In the genomic region with DNA sequence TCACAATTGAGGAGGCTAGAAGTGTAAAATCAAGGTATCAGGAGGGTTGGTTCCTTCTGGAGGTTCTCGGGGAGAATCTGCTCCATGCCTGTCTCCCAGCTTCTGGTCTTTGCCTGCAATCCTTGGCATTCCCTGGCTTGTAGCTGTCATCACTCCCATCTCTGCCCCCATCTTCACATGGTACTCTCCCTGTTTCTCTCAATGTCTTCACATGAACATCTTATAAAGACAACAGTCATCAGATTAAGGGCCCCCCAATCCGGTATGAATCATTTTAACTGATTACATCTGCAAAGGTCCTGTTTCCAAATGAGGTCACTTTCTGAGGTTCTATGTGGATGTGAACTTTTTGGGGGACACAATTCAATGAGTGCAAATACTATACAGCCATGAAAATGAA, we compare ENCODE assay signal across 18 cellular contexts.
DNase-seq lines count a peak whose midpoint lies in the region; ATAC-seq and TF ChIP-seq lines count a peak whose summit lies in the region.
"Had no signal": no experiment of that assay in that cellular context is flagged by ENCODE, and none has a peak within 500 bp of the region (broad histone marks: within the 10 kb centered on the region; RNA-seq: fewer than 3 reads in every experiment).

No MANE protein-coding gene starts in this region.

- H3K36me3 ChIP-seq in IMR-90 (ENCODE audit: control insufficient read depth, insufficient read depth, low read length) (no peaks in the 10 kb centered on the region), mesenchymal stem cell (ENCODE audit: control insufficient read depth in 1 of 2, insufficient read depth in 2 of 2, low read depth in 1 of 2, low read length in 2 of 2) (no peaks in the 10 kb centered on the region)
- H3K36me3 ChIP-seq: MG63 had no signal

- BruUV-seq in IMR-90 (replicated peaks; lab: Mats Ljungman, UMichigan) = no TSS peak

- H3K18ac ChIP-seq in IMR-90 (ENCODE audit: low read depth, low read length) (peak overlapping the region; percentile 94), mesenchymal stem cell (ENCODE audit: low read depth in 1 of 2, low read length in 2 of 2) (no peak overlapping the region)

- H3K4me3 ChIP-seq in IMR-90 (ENCODE audit: insufficient read depth, low read depth, low read length) (no peak overlapping the region), mesenchymal stem cell (ENCODE audit: insufficient read depth in 1 of 2, low read depth in 1 of 2, low read length in 2 of 2) (no peak overlapping the region)
- H3K4me3 ChIP-seq: GM23338, hepatocyte, MG63 had no signal

- H3K4me2 ChIP-seq in IMR-90 (ENCODE audit: low read depth, low read length) (no peak overlapping the region), mesenchymal stem cell (ENCODE audit: low read length, poor library complexity, severe bottlenecking) (no peak overlapping the region)
- H3K4me2 ChIP-seq: GM23338, hepatocyte had no signal

- H3K9me1 ChIP-seq in IMR-90 (ENCODE audit: insufficient read depth, low read length) = peaks cover 33% of the 10 kb centered on the region

- H3K14ac ChIP-seq in IMR-90 (replicated peaks; ENCODE audit: low read depth, low read length) = peak overlapping the region; percentile 69
- no peak overlapping the region for H3K14ac ChIP-seq in mesenchymal stem cell (ENCODE audit: low read length in 2 of 2)

- H2BK12ac ChIP-seq in mesenchymal stem cell (ENCODE audit: low read length in 2 of 2) = peak overlapping the region in 1 of 2 experiments; percentile 96

- intact Hi-C loops in IMR-90 (cut with micrococcal nuclease) = loop anchor here (2.0 kb wide), 1 partner anchor 29 kb away; no protein-coding TSS in a partner anchor

- peak overlapping the region; percentile 86 for H4K5ac ChIP-seq in IMR-90 (ENCODE audit: low read depth, low read length)

- H4K8ac ChIP-seq in IMR-90 (ENCODE audit: low read depth in 2 of 2, low read length in 2 of 2) (peak overlapping the region; percentile 40 to 97), mesenchymal stem cell (ENCODE audit: low read length) (peak overlapping the region; percentile 79)

- no peaks in the 10 kb centered on the region; the same call in 1 of the 2 replicates for H3K9me3 ChIP-seq in IMR-90 (ENCODE audit: control insufficient read depth, insufficient read depth, low read length)
- no peaks in the 10 kb centered on the region for H3K9me3 ChIP-seq in mesenchymal stem cell (ENCODE audit: control insufficient read depth, low read length)
- H3K9me3 ChIP-seq: MG63 had no signal

- H3K27me3 ChIP-seq in IMR-90 (ENCODE audit: control insufficient read depth, insufficient read depth, low read length) (no peaks in the 10 kb centered on the region), mesenchymal stem cell (ENCODE audit: control insufficient read depth in 1 of 2, insufficient read depth in 1 of 2, low read length in 2 of 2) (no peaks in the 10 kb centered on the region)
- H3K27me3 ChIP-seq: hepatocyte, MG63 had no signal

- H3K23ac ChIP-seq in IMR-90 (ENCODE audit: low read depth, low read length) = peak overlapping the region; percentile 98
- H3K23ac ChIP-seq in mesenchymal stem cell (ENCODE audit: low read length in 2 of 2) = no peak overlapping the region

- H3K4me1 ChIP-seq in IMR-90 (ENCODE audit: control insufficient read depth, insufficient read depth, low read length) (peaks cover 33% of the 10 kb centered on the region), mesenchymal stem cell (ENCODE audit: control insufficient read depth, insufficient read depth, low read depth, low read length) (peaks cover 13% of the 10 kb centered on the region)
- H3K4me1 ChIP-seq: parathyroid adenoma had no signal

- no peak for TF ChIP-seq RAD21 in IMR-90 (IDR thresholded peaks at IDR 0.05; ENCODE audit: low read length)

- peak overlapping the region; percentile 95 for H3K56ac ChIP-seq in IMR-90 (ENCODE audit: extremely low read depth, insufficient read depth, low read length)

- in situ Hi-C loops in IMR-90 (cut with MboI; ENCODE audit: low sequenced_read_pairs) (loop anchor here (5.0 to 25.0 kb wide), 2 partner anchors 111 to 424 kb away; a partner anchor contains a TSS), GM13976 (cut with MboI; ENCODE audit: low sequenced_read_pairs, unreplicated experiment) (no loop called here)

- H2BK15ac ChIP-seq in IMR-90 (ENCODE audit: low read depth, low read length) = peak overlapping the region; percentile 91
- peak overlapping the region; percentile 54 for H2BK15ac ChIP-seq in mesenchymal stem cell (ENCODE audit: low read depth, poor library complexity, severe bottlenecking)

- peak overlapping the region; percentile 99 for H2BK20ac ChIP-seq in IMR-90 (ENCODE audit: low read depth, low read length)

- H3K4ac ChIP-seq in IMR-90 (ENCODE audit: low read depth, low read length) = peak overlapping the region; percentile 99
- peak overlapping the region; percentile 54 to 63 for H3K4ac ChIP-seq in mesenchymal stem cell (ENCODE audit: low read depth in 1 of 2, low read length in 2 of 2)

- H2BK120ac ChIP-seq in IMR-90 (ENCODE audit: low read depth, low read length) = peak overlapping the region; percentile 100
- H2BK120ac ChIP-seq in mesenchymal stem cell (ENCODE audit: low read depth, low read length) = no peak overlapping the region

- peak overlapping the region; percentile 0 for H2AK9ac ChIP-seq in IMR-90 (replicated peaks; ENCODE audit: low read depth, low read length, poor library complexity)

- no peaks in the 10 kb centered on the region for H4K20me1 ChIP-seq in IMR-90 (ENCODE audit: insufficient read depth, low read length)

- dilution Hi-C loops in IMR-90 (cut with HindIII; ENCODE audit: low sequenced_read_pairs, unreplicated experiment) = no loop called here

- H3K79me1 ChIP-seq in IMR-90 (ENCODE audit: low read depth in 1 of 2, low read length in 2 of 2) (peaks cover 5 to 34% of the 10 kb centered on the region in 2 experiments; a peak in 3 of 4 replicates), mesenchymal stem cell (replicated peaks; ENCODE audit: low read length, poor library complexity, severe bottlenecking) (no peaks in the 10 kb centered on the region)

- peak; percentile 0; the same call in 1 of the 2 replicates for ATAC-seq in IMR-90 (ENCODE audit: low read depth)
- ATAC-seq: activated T-cell treated with anti-CD3 and anti-CD28 coated beads, Interleukin-2, amount 50 U/mL, for 72 hours; GM23338 had no signal

- no CpG with 5 or more reads among the region's 2 CpGs for WGBS in IMR-90 (ENCODE audit: extremely low coverage in 2 of 2, insufficient read length in 1 of 2), 2 experiments
- 83% methylated on average over 2 of the region's 2 CpGs for WGBS in mesenchymal stem cell

- peak overlapping the region; percentile 67 for H2AK5ac ChIP-seq in IMR-90 (ENCODE audit: low read depth, low read length)
- H2AK5ac ChIP-seq in mesenchymal stem cell (ENCODE audit: low read length, severe bottlenecking) = peak overlapping the region; percentile 39

- peak overlapping the region; percentile 96 for H4K91ac ChIP-seq in IMR-90 (ENCODE audit: insufficient read depth, low read depth, low read length)
- H4K91ac ChIP-seq in mesenchymal stem cell (ENCODE audit: low read length) = no peak overlapping the region

- TF ChIP-seq CTCF in IMR-90 (conservative IDR thresholded peaks at IDR 0.05; ENCODE audit: low read depth, low read length) = no peak
- no peak for TF ChIP-seq CTCF in GM13976 (IDR thresholded peaks at IDR 0.05; ENCODE audit: borderline replicate concordance, control extremely low read depth, extremely low read depth, insufficient read depth, missing control alignments)

- POLR2A ChIA-PET in IMR-90 (lab: Charles Lee; ENCODE audit: unreplicated experiment) = interaction anchor here (0.6 to 1.2 kb wide), 4 partner anchors 8 to 118 kb away, joined by 3 to 4 read pairs (median 3); no protein-coding TSS in a partner anchor

- DNase-seq in IMR-90 = peak; percentile 30
- no peak for DNase-seq in mesenchymal stem cell
- DNase-seq in GM13976 (ENCODE audit: low spot score) = no peak
- no peak for DNase-seq in DMS53 treated with DMSO at 0.1 percent for 48 hours (lab: John Stamatoyannopoulos, UW; ENCODE audit: unreplicated experiment)
- DNase-seq in dedifferentiated amniotic fluid mesenchymal stem cell (ENCODE audit: extremely low spot score) = no peak
- DNase-seq in SKM-1 (lab: John Stamatoyannopoulos, UW; ENCODE audit: unreplicated experiment) = no peak
- DNase-seq: activated CD4-positive, alpha-beta memory T cell treated with anti-CD3 and anti-CD28 coated beads for 36 hours; activated T-cell treated with anti-CD3 and anti-CD28 coated beads, Interleukin-2, amount 50 U/mL, for 72 hours; DND-41; NCI-H187 treated with DMSO at 0.1 percent for 48 hours; NCI-H524 treated with DMSO at 0.1 percent for 48 hours had no signal

- CTCF ChIA-PET in IMR-90 (lab: Yijun Ruan, JAX) = interaction anchor here (0.8 to 2.6 kb wide), 5 partner anchors 10 to 122 kb away, joined by 3 to 13 read pairs (median 4); no protein-coding TSS in a partner anchor

- H2BK5ac ChIP-seq in IMR-90 (ENCODE audit: low read depth, low read length, poor library complexity, severe bottlenecking) = peak overlapping the region; percentile 100
- no peak overlapping the region for H2BK5ac ChIP-seq in mesenchymal stem cell (ENCODE audit: low read depth, low read length, poor library complexity, severe bottlenecking)

- H3K27ac ChIP-seq in IMR-90 (ENCODE audit: insufficient read depth, low read length) (peak overlapping the region; percentile 95), angular gyrus (ENCODE audit: low read depth, low read length) (peak overlapping the region; percentile 92), mesenchymal stem cell (ENCODE audit: low read length, poor library complexity, severe bottlenecking) (peak overlapping the region; percentile 94), temporal lobe (ENCODE audit: low read depth, low read length) (peak overlapping the region; percentile 90)
- H3K27ac ChIP-seq: C4-2B had no signal

- H2AFZ ChIP-seq in IMR-90 (replicated peaks; ENCODE audit: low read length, poor library complexity) (no peak overlapping the region), mesenchymal stem cell (ENCODE audit: low read depth, low read length) (no peak overlapping the region)
- H2AFZ ChIP-seq: GM23338, hepatocyte, parathyroid adenoma had no signal

- H3K9ac ChIP-seq in IMR-90 (ENCODE audit: low read depth, low read length) (peak overlapping the region; percentile 72), mesenchymal stem cell (ENCODE audit: low read length) (peak overlapping the region; percentile 89)
- H3K9ac ChIP-seq: parathyroid adenoma had no signal

- no peak for TF ChIP-seq POLR2A in IMR-90 (IDR thresholded peaks at IDR 0.05; ENCODE audit: low read depth, low read length)

TF ChIP-seq in IMR-90, 13 proteins besides CTCF, POLR2A, EP300 and RAD21:
- TF ChIP-seq MAZ (IDR thresholded peaks at IDR 0.05; ENCODE audit: borderline replicate concordance, low read depth, low read length) (no peak), FOS (IDR thresholded peaks at IDR 0.05; ENCODE audit: low read depth, low read length) (peak; percentile 22; the same call in 1 of the 2 replicates)
